1 cellular context compared by ENCODE assay signal in genomic region chr22:50252081-50253045, GRCh38.
TF ChIP-seq lines count a peak whose summit lies in the region.

No MANE protein-coding gene starts in this region.

TF ChIP-seq in HepG2, 621 proteins besides CTCF, POLR2A, EP300 and RAD21 (continues in another document):
- peak; percentile 43 for TF ChIP-seq RBM39 (IDR thresholded peaks at IDR 0.05; ENCODE audit: low read depth, low read length, poor library complexity, severe bottlenecking)
- TF ChIP-seq ZNF788 (CRISPR knock-in tag; IDR thresholded peaks at IDR 0.05; ENCODE audit: borderline replicate concordance) = 0 out of 2 replicates have a peak, but pooled peaks have one; percentile 28
- TF ChIP-seq ZNF543 (CRISPR knock-in tag; IDR thresholded peaks at IDR 0.05) = peak; percentile 5; the same call in 1 of the 2 replicates
- TF ChIP-seq, protein P1, sequence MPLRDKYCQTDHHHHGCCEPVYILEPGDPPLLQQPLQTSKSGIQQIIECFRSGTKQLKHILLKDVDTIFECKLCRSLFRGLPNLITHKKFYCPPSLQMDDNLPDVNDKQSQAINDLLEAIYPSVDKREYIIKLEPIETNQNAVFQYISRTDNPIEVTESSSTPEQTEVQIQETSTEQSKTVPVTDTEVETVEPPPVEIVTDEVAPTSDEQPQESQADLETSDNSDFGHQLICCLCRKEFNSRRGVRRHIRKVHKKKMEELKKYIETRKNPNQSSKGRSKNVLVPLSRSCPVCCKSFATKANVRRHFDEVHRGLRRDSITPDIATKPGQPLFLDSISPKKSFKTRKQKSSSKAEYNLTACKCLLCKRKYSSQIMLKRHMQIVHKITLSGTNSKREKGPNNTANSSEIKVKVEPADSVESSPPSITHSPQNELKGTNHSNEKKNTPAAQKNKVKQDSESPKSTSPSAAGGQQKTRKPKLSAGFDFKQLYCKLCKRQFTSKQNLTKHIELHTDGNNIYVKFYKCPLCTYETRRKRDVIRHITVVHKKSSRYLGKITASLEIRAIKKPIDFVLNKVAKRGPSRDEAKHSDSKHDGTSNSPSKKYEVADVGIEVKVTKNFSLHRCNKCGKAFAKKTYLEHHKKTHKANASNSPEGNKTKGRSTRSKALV (CRISPR knock-in tag; IDR thresholded peaks at IDR 0.05) = 0 out of 2 replicates have a peak, but pooled peaks have one; percentile 40
- TF ChIP-seq KLF15 (CRISPR knock-in tag; IDR thresholded peaks at IDR 0.05; ENCODE audit: borderline replicate concordance) = 0 out of 2 replicates have a peak, but pooled peaks have one; percentile 43
- TF ChIP-seq MEIS1 (CRISPR knock-in tag; IDR thresholded peaks at IDR 0.05; ENCODE audit: borderline replicate concordance) = 0 out of 2 replicates have a peak, but pooled peaks have one; percentile 12
- peak; percentile 44; the same call in 1 of the 3 replicates for TF ChIP-seq MXI1 (IDR thresholded peaks at IDR 0.05; ENCODE audit: borderline replicate concordance, low read depth, low read length)
- TF ChIP-seq BRD4 (CRISPR knock-in tag; IDR thresholded peaks at IDR 0.05) = 0 out of 2 replicates have a peak, but pooled peaks have one; percentile 29
- TF ChIP-seq SRSF1 (optimal IDR thresholded peaks at IDR 0.05; ENCODE audit: low read depth, low read length) = peak; percentile 42
- peak; percentile 64 for TF ChIP-seq HIC2 (CRISPR knock-in tag; IDR thresholded peaks at IDR 0.05; ENCODE audit: low read depth)
- TF ChIP-seq STAG1 (CRISPR knock-in tag; IDR thresholded peaks at IDR 0.05) = peak; percentile 87
- TF ChIP-seq HNF4A (CRISPR knock-in tag; IDR thresholded peaks at IDR 0.05) = peak; percentile 6; the same call in 1 of the 2 replicates
- peak; percentile 24 for TF ChIP-seq XRCC5 (optimal IDR thresholded peaks at IDR 0.05; ENCODE audit: low read length)
- 0 out of 2 replicates have a peak, but pooled peaks have one; percentile 14 for TF ChIP-seq ZBTB46 (CRISPR knock-in tag; IDR thresholded peaks at IDR 0.05; ENCODE audit: borderline replicate concordance)
- TF ChIP-seq KMT2B (CRISPR knock-in tag; IDR thresholded peaks at IDR 0.05) = no peak
- TF ChIP-seq HMGXB4 (CRISPR knock-in tag; IDR thresholded peaks at IDR 0.05; ENCODE audit: borderline replicate concordance in 1 of 2, low read depth in 1 of 2) = 0 out of 4 replicates have a peak, but pooled peaks of 1 of the 2 experiments have one; percentile 17
- no peak for TF ChIP-seq ISL2 (CRISPR knock-in tag; IDR thresholded peaks at IDR 0.05)
- 0 out of 2 replicates have a peak, but pooled peaks have one; percentile 25 for TF ChIP-seq KDM2A (CRISPR knock-in tag; IDR thresholded peaks at IDR 0.05; ENCODE audit: borderline replicate concordance, low read depth)
- peak; percentile 26; the same call in 1 of the 2 replicates for TF ChIP-seq NFKB2 (CRISPR knock-in tag; IDR thresholded peaks at IDR 0.05; ENCODE audit: borderline replicate concordance)
- TF ChIP-seq, protein P2, sequence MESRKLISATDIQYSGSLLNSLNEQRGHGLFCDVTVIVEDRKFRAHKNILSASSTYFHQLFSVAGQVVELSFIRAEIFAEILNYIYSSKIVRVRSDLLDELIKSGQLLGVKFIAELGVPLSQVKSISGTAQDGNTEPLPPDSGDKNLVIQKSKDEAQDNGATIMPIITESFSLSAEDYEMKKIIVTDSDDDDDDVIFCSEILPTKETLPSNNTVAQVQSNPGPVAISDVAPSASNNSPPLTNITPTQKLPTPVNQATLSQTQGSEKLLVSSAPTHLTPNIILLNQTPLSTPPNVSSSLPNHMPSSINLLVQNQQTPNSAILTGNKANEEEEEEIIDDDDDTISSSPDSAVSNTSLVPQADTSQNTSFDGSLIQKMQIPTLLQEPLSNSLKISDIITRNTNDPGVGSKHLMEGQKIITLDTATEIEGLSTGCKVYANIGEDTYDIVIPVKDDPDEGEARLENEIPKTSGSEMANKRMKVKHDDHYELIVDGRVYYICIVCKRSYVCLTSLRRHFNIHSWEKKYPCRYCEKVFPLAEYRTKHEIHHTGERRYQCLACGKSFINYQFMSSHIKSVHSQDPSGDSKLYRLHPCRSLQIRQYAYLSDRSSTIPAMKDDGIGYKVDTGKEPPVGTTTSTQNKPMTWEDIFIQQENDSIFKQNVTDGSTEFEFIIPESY (CRISPR knock-in tag; IDR thresholded peaks at IDR 0.05) = peak; percentile 99
- TF ChIP-seq, protein P3, sequence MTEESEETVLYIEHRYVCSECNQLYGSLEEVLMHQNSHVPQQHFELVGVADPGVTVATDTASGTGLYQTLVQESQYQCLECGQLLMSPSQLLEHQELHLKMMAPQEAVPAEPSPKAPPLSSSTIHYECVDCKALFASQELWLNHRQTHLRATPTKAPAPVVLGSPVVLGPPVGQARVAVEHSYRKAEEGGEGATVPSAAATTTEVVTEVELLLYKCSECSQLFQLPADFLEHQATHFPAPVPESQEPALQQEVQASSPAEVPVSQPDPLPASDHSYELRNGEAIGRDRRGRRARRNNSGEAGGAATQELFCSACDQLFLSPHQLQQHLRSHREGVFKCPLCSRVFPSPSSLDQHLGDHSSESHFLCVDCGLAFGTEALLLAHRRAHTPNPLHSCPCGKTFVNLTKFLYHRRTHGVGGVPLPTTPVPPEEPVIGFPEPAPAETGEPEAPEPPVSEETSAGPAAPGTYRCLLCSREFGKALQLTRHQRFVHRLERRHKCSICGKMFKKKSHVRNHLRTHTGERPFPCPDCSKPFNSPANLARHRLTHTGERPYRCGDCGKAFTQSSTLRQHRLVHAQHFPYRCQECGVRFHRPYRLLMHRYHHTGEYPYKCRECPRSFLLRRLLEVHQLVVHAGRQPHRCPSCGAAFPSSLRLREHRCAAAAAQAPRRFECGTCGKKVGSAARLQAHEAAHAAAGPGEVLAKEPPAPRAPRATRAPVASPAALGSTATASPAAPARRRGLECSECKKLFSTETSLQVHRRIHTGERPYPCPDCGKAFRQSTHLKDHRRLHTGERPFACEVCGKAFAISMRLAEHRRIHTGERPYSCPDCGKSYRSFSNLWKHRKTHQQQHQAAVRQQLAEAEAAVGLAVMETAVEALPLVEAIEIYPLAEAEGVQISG (CRISPR knock-in tag; IDR thresholded peaks at IDR 0.05) = peak; percentile 41
- TF ChIP-seq ZNF614 (CRISPR knock-in tag; IDR thresholded peaks at IDR 0.05; ENCODE audit: borderline replicate concordance) = no peak
- peak; percentile 40; the same call in 1 of the 2 replicates for TF ChIP-seq ZFY (CRISPR knock-in tag; IDR thresholded peaks at IDR 0.05)
- TF ChIP-seq, protein P4, sequence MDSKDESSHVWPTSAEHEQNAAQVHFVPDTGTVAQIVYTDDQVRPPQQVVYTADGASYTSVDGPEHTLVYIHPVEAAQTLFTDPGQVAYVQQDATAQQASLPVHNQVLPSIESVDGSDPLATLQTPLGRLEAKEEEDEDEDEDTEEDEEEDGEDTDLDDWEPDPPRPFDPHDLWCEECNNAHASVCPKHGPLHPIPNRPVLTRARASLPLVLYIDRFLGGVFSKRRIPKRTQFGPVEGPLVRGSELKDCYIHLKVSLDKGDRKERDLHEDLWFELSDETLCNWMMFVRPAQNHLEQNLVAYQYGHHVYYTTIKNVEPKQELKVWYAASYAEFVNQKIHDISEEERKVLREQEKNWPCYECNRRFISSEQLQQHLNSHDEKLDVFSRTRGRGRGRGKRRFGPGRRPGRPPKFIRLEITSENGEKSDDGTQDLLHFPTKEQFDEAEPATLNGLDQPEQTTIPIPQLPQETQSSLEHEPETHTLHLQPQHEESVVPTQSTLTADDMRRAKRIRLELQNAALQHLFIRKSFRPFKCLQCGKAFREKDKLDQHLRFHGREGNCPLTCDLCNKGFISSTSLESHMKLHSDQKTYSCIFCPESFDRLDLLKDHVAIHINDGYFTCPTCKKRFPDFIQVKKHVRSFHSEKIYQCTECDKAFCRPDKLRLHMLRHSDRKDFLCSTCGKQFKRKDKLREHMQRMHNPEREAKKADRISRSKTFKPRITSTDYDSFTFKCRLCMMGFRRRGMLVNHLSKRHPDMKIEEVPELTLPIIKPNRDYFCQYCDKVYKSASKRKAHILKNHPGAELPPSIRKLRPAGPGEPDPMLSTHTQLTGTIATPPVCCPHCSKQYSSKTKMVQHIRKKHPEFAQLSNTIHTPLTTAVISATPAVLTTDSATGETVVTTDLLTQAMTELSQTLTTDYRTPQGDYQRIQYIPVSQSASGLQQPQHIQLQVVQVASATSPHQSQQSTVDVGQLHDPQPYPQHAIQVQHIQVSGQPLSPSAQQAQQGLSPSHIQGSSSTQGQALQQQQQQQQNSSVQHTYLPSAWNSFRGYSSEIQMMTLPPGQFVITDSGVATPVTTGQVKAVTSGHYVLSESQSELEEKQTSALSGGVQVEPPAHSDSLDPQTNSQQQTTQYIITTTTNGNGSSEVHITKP (CRISPR knock-in tag; IDR thresholded peaks at IDR 0.05; ENCODE audit: low read depth) = 0 out of 2 replicates have a peak, but pooled peaks have one; percentile 54
- no peak for TF ChIP-seq SALL1 (CRISPR knock-in tag; IDR thresholded peaks at IDR 0.05)
- TF ChIP-seq ARNTL (CRISPR knock-in tag; IDR thresholded peaks at IDR 0.05) = 0 out of 2 replicates have a peak, but pooled peaks have one; percentile 12
- TF ChIP-seq JUNB (CRISPR knock-in tag; IDR thresholded peaks at IDR 0.05; ENCODE audit: borderline replicate concordance) = no peak
- no peak for TF ChIP-seq ZNF816 (CRISPR knock-in tag; IDR thresholded peaks at IDR 0.05; ENCODE audit: borderline replicate concordance)
- TF ChIP-seq U2AF1 (optimal IDR thresholded peaks at IDR 0.05; ENCODE audit: low read depth, low read length) = peak; percentile 78
- 0 out of 2 replicates have a peak, but pooled peaks have one; percentile 7 for TF ChIP-seq HDAC2 (CRISPR knock-in tag; IDR thresholded peaks at IDR 0.05)
- TF ChIP-seq ZBTB21 (CRISPR knock-in tag; IDR thresholded peaks at IDR 0.05) = no peak
- 0 out of 2 replicates have a peak, but pooled peaks have one; percentile 14 for TF ChIP-seq ZNF263 (CRISPR knock-in tag; IDR thresholded peaks at IDR 0.05)
- TF ChIP-seq, protein P5, sequence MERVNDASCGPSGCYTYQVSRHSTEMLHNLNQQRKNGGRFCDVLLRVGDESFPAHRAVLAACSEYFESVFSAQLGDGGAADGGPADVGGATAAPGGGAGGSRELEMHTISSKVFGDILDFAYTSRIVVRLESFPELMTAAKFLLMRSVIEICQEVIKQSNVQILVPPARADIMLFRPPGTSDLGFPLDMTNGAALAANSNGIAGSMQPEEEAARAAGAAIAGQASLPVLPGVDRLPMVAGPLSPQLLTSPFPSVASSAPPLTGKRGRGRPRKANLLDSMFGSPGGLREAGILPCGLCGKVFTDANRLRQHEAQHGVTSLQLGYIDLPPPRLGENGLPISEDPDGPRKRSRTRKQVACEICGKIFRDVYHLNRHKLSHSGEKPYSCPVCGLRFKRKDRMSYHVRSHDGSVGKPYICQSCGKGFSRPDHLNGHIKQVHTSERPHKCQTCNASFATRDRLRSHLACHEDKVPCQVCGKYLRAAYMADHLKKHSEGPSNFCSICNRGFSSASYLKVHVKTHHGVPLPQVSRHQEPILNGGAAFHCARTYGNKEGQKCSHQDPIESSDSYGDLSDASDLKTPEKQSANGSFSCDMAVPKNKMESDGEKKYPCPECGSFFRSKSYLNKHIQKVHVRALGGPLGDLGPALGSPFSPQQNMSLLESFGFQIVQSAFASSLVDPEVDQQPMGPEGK (CRISPR knock-in tag; IDR thresholded peaks at IDR 0.05) = peak; percentile 47; the same call in 1 of the 2 replicates
- TF ChIP-seq ZNF564 (CRISPR knock-in tag; IDR thresholded peaks at IDR 0.05) = no peak
- TF ChIP-seq NRL (CRISPR knock-in tag; IDR thresholded peaks at IDR 0.05; ENCODE audit: borderline replicate concordance) = peak; percentile 8; the same call in 1 of the 2 replicates
- no peak for TF ChIP-seq ERF (CRISPR knock-in tag; IDR thresholded peaks at IDR 0.05)
- TF ChIP-seq ZFP36L2 (CRISPR knock-in tag; IDR thresholded peaks at IDR 0.05) = no peak
- TF ChIP-seq, protein P6, sequence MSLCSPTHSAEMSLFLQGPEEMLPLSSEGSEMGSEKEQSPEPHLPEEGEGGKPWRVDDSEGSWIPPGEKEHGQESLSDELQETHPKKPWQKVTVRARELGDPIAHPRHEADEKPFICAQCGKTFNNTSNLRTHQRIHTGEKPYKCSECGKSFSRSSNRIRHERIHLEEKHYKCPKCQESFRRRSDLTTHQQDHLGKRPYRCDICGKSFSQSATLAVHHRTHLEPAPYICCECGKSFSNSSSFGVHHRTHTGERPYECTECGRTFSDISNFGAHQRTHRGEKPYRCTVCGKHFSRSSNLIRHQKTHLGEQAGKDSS (CRISPR knock-in tag; IDR thresholded peaks at IDR 0.05; ENCODE audit: borderline replicate concordance, low read depth) = peak; percentile 61; the same call in 1 of the 2 replicates
- TF ChIP-seq ZNF354B (CRISPR knock-in tag; IDR thresholded peaks at IDR 0.05) = no peak
- 0 out of 2 replicates have a peak, but pooled peaks have one; percentile 12 for TF ChIP-seq JUND (CRISPR knock-in tag; IDR thresholded peaks at IDR 0.05)
- TF ChIP-seq ZMAT3 (CRISPR knock-in tag; conservative IDR thresholded peaks at IDR 0.05) = no peak
- 0 out of 2 replicates have a peak, but pooled peaks have one; percentile 28 for TF ChIP-seq ZFP90 (CRISPR knock-in tag; IDR thresholded peaks at IDR 0.05; ENCODE audit: borderline replicate concordance)
